ENCODE assay signal across 8 cellular contexts in genomic region chr9:75265525-75265972, GRCh38.
DNase-seq lines count a peak whose midpoint lies in the region; ATAC-seq and TF ChIP-seq lines count a peak whose summit lies in the region.

No MANE protein-coding gene starts in this region.

- TF ChIP-seq POLR2A in upper lobe of left lung (IDR thresholded peaks at IDR 0.05): no peak

- peak; percentile 80 for ATAC-seq in HG02938 (IDR thresholded peaks at IDR 0.05; ENCODE audit: unreplicated experiment)
- ATAC-seq in esophagus mucosa: peak; percentile 68
- ATAC-seq in upper lobe of left lung (ENCODE audit: low FRiP score in 2 of 2): peak; percentile 69 to 82

- POLR2A ChIA-PET in activated CD4-positive, alpha-beta memory T cell treated with anti-CD3 and anti-CD28 coated beads, Interleukin-2, amount 10 ng/mL, durations not matched to agents 7 days and 5 days (lab: Charles Lee): no interaction called here

- no peak for TF ChIP-seq EP300 in upper lobe of left lung (IDR thresholded peaks at IDR 0.05)

- H3K4me3 ChIP-seq in AG09309 (ENCODE audit: control insufficient read depth, low read depth, low read length) (no peak overlapping the region), upper lobe of left lung (no peak overlapping the region)

- no peak overlapping the region for H3K4me3 Mint-ChIP-seq in activated CD4-positive, alpha-beta memory T cell treated with anti-CD3 and anti-CD28 coated beads, Interleukin-2, amount 10 ng/mL, durations not matched to agents 7 days and 5 days
- no peak overlapping the region for H3K4me3 Mint-ChIP-seq in nephron

- 27 to 36% methylated on average over 3 of the region's 3 CpGs for WGBS in upper lobe of left lung, 2 donors

- H3K27me3 ChIP-seq in upper lobe of left lung: no peaks in the 10 kb centered on the region

- H3K4me1 Mint-ChIP-seq in activated CD4-positive, alpha-beta memory T cell treated with anti-CD3 and anti-CD28 coated beads, Interleukin-2, amount 10 ng/mL, durations not matched to agents 7 days and 5 days: no peaks in the 10 kb centered on the region
- no peaks in the 10 kb centered on the region for H3K4me1 Mint-ChIP-seq in nephron

- in situ Hi-C loops in GM13977 (cut with MboI; ENCODE audit: low pct_unique_long_range_greater_than_20kb, low sequenced_read_pairs, unreplicated experiment): no loop called here

- DNase-seq in AG09309 (ENCODE audit: low read depth) (peak; percentile 4), GM13977 (ENCODE audit: low spot score) (peak; percentile 30), NCI-H345 treated with DMSO at 0.1 percent for 48 hours (lab: John Stamatoyannopoulos, UW; ENCODE audit: unreplicated experiment) (peak; percentile 9), upper lobe of left lung (peak in 1 of 2 donors; percentile 28)
- peak; percentile 46 for DNase-seq in activated CD4-positive, alpha-beta memory T cell treated with anti-CD3 and anti-CD28 coated beads, Interleukin-2, amount 10 ng/mL, durations not matched to agents 7 days and 5 days

- no peak overlapping the region for H3K27ac Mint-ChIP-seq in activated CD4-positive, alpha-beta memory T cell treated with anti-CD3 and anti-CD28 coated beads, Interleukin-2, amount 10 ng/mL, durations not matched to agents 7 days and 5 days
- H3K27ac Mint-ChIP-seq in nephron: no peak overlapping the region

- H3K27me3 Mint-ChIP-seq in activated CD4-positive, alpha-beta memory T cell treated with anti-CD3 and anti-CD28 coated beads, Interleukin-2, amount 10 ng/mL, durations not matched to agents 7 days and 5 days: no peaks in the 10 kb centered on the region
- peaks cover 14% of the 10 kb centered on the region for H3K27me3 Mint-ChIP-seq in nephron (ENCODE audit: low read depth)

- TF ChIP-seq CTCF in AG09309 (IDR thresholded peaks at IDR 0.05; ENCODE audit: control insufficient read depth, insufficient read depth, low read depth, low read length, missing control alignments) (peak; percentile 82), GM13977 (IDR thresholded peaks at IDR 0.05; ENCODE audit: extremely low read depth, insufficient read depth, missing control alignments) (peak; percentile 80), nephron (IDR thresholded peaks at IDR 0.05; ENCODE audit: unreplicated experiment in 3 of 3) (peak; percentile 87 to 95 (median 94)), upper lobe of left lung (IDR thresholded peaks at IDR 0.05) (peak; percentile 63 to 82 (median 78))

- H3K4me1 ChIP-seq in upper lobe of left lung: no peaks in the 10 kb centered on the region

- H3K36me3 ChIP-seq in upper lobe of left lung: no peaks in the 10 kb centered on the region

- H3K9me3 Mint-ChIP-seq in activated CD4-positive, alpha-beta memory T cell treated with anti-CD3 and anti-CD28 coated beads, Interleukin-2, amount 10 ng/mL, durations not matched to agents 7 days and 5 days: no peaks in the 10 kb centered on the region
- peaks cover 11% of the 10 kb centered on the region for H3K9me3 Mint-ChIP-seq in nephron

- no peak overlapping the region for H3K27ac ChIP-seq in upper lobe of left lung

- CTCF ChIA-PET in activated CD4-positive, alpha-beta memory T cell treated with anti-CD3 and anti-CD28 coated beads, Interleukin-2, amount 10 ng/mL, durations not matched to agents 7 days and 5 days (lab: Charles Lee): interaction anchor here (0.6 to 2.2 kb wide), 7 partner anchors 13 to 1744 kb away, joined by 3 to 10 read pairs (median 4); no protein-coding TSS in a partner anchor

- no peaks in the 10 kb centered on the region for H3K36me3 Mint-ChIP-seq in activated CD4-positive, alpha-beta memory T cell treated with anti-CD3 and anti-CD28 coated beads, Interleukin-2, amount 10 ng/mL, durations not matched to agents 7 days and 5 days (ENCODE audit: low read depth)
- peaks cover 2% of the 10 kb centered on the region for H3K36me3 Mint-ChIP-seq in nephron (ENCODE audit: low read depth)

- no peaks in the 10 kb centered on the region for H3K9me3 ChIP-seq in upper lobe of left lung
